Comparison of ENCODE assay signal across 11 cellular contexts in the genomic region with DNA sequence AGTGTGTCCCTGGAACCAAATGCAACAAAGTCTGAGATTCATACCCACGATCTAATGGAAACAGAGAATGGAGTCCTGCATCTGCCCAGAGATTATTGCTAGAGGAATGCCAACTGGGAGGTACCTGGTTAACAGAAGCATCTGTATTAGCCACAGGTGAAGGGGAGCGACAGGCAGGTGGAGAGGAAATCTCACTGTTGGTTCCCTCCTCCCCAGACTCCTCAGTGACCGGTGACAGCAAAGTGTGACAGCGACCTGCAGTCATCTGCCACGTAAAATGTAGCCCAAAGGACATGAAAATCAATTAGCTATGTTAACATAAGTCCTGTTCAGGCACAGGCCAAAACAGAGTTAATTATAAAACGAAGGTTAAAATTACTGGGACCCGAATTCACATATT.
A peak's percentile ranks its signal among the peaks of the same experiment; 100 is the strongest.
DNase-seq lines count a peak whose midpoint lies in the region; ATAC-seq and TF ChIP-seq lines count a peak whose summit lies in the region.
"Had no signal": no experiment of that assay in that cellular context is flagged by ENCODE, and none has a peak within 500 bp of the region (broad histone marks: within the 10 kb centered on the region; RNA-seq: fewer than 3 reads in every experiment).

No MANE protein-coding gene starts in this region.

- H3K4me1 ChIP-seq in tibial nerve: peaks cover 0 to 39% (median 0%) of the 10 kb centered on the region in 4 donors
- H3K4me1 ChIP-seq in mucosa of descending colon (ENCODE audit: low read depth): no peaks in the 10 kb centered on the region

- H3K36me3 ChIP-seq in tibial nerve (peaks cover 0 to 6% (median 0%) of the 10 kb centered on the region in 3 donors), mucosa of descending colon (ENCODE audit: low read depth) (no peaks in the 10 kb centered on the region)

- TF ChIP-seq EP300 in tibial nerve (IDR thresholded peaks at IDR 0.05): no peak

- H3K9me3 ChIP-seq in tibial nerve (no peaks in the 10 kb centered on the region), mucosa of descending colon (no peaks in the 10 kb centered on the region)

- H3K9me3 Mint-ChIP-seq in activated naive CD4-positive, alpha-beta T cell treated with anti-CD3 and anti-CD28 coated beads for 36 hours: no peaks in the 10 kb centered on the region
- H3K9me3 Mint-ChIP-seq in activated T-helper 1 cell treated with anti-CD3 and anti-CD28 coated beads, Interleukin-12 subunit alpha, Interleukin-12 subunit beta, Interleukin-2, Interleukin-4 antibody, amounts not matched to agents 30 ng/mL and 10 ng/mL and 1 ng/mL, durations not matched to agents 14 hours and 24 hours and 36 hours: no peaks in the 10 kb centered on the region

- no peaks in the 10 kb centered on the region for H3K36me3 Mint-ChIP-seq in activated naive CD4-positive, alpha-beta T cell treated with anti-CD3 and anti-CD28 coated beads for 36 hours (ENCODE audit: low read depth)
- peaks cover 8% of the 10 kb centered on the region for H3K36me3 Mint-ChIP-seq in activated T-helper 1 cell treated with anti-CD3 and anti-CD28 coated beads, Interleukin-12 subunit alpha, Interleukin-12 subunit beta, Interleukin-2, Interleukin-4 antibody, amounts not matched to agents 30 ng/mL and 10 ng/mL and 1 ng/mL, durations not matched to agents 14 hours and 24 hours and 36 hours (ENCODE audit: low read depth)

- DNase-seq in activated naive CD4-positive, alpha-beta T cell treated with anti-CD3 and anti-CD28 coated beads for 36 hours: peak; percentile 17
- DNase-seq in activated naive CD4-positive, alpha-beta T cell treated with anti-CD3 and anti-CD28 coated beads, Interleukin-2, amount 50 U/mL, for 16 hours: no peak
- no peak for DNase-seq in activated T-helper 1 cell treated with anti-CD3 and anti-CD28 coated beads, Interleukin-12 subunit alpha, Interleukin-12 subunit beta, Interleukin-2, Interleukin-4 antibody, amounts not matched to agents 30 ng/mL and 10 ng/mL and 1 ng/mL, durations not matched to agents 14 hours and 24 hours and 36 hours (ENCODE audit: low spot score)
- peak; percentile 66 for DNase-seq in left lobe of liver (ENCODE audit: low spot score)
- DNase-seq in tibial nerve (ENCODE audit: low spot score in 2 of 2): no peak
- no peak for DNase-seq in mucosa of descending colon
- no peak for DNase-seq in NCI-H748 (lab: John Stamatoyannopoulos, UW; ENCODE audit: unreplicated experiment)
- DNase-seq: mammary epithelial cell; NCI-H82; stimulated activated naive CD4-positive, alpha-beta T cell had no signal

- peaks cover 37% of the 10 kb centered on the region for H3K4me1 Mint-ChIP-seq in activated naive CD4-positive, alpha-beta T cell treated with anti-CD3 and anti-CD28 coated beads for 36 hours (ENCODE audit: low read depth)
- peaks cover 41% of the 10 kb centered on the region for H3K4me1 Mint-ChIP-seq in activated T-helper 1 cell treated with anti-CD3 and anti-CD28 coated beads, Interleukin-12 subunit alpha, Interleukin-12 subunit beta, Interleukin-2, Interleukin-4 antibody, amounts not matched to agents 30 ng/mL and 10 ng/mL and 1 ng/mL, durations not matched to agents 14 hours and 24 hours and 36 hours (ENCODE audit: low read depth)

- H3K27ac ChIP-seq in tibial nerve: peak overlapping the region in 3 of 4 donors; percentile 75 to 92 (median 92)

- WGBS in tibial nerve, 2 donors: 83 to 84% methylated on average over 7 of the region's 7 CpGs

- TF ChIP-seq POLR2A in tibial nerve (IDR thresholded peaks at IDR 0.05): no peak

- intact Hi-C loops in activated naive CD4-positive, alpha-beta T cell treated with anti-CD3 and anti-CD28 coated beads for 36 hours (cut with micrococcal nuclease): loop anchor here (2.0 to 10.0 kb wide), 7 partner anchors 57 to 1944 kb away; partner anchors contain the start of genes FBXO5, MTRF1L and ZBTB2
- intact Hi-C loops in activated T-helper 1 cell treated with anti-CD3 and anti-CD28 coated beads, Interleukin-12 subunit alpha, Interleukin-12 subunit beta, Interleukin-2, Interleukin-4 antibody, amounts not matched to agents 30 ng/mL and 10 ng/mL and 1 ng/mL, durations not matched to agents 14 hours and 24 hours and 36 hours (cut with micrococcal nuclease): loop anchor here (2.0 to 5.0 kb wide), 2 partner anchors 682 to 910 kb away; partner anchors contain the start of genes FBXO5 and ZBTB2
- intact Hi-C loops in mucosa of descending colon (cut with DNase I, micrococcal nuclease): no loop called here

- H3K27ac Mint-ChIP-seq in activated naive CD4-positive, alpha-beta T cell treated with anti-CD3 and anti-CD28 coated beads for 36 hours: no peak overlapping the region
- H3K27ac Mint-ChIP-seq in activated T-helper 1 cell treated with anti-CD3 and anti-CD28 coated beads, Interleukin-12 subunit alpha, Interleukin-12 subunit beta, Interleukin-2, Interleukin-4 antibody, amounts not matched to agents 30 ng/mL and 10 ng/mL and 1 ng/mL, durations not matched to agents 14 hours and 24 hours and 36 hours: peak overlapping the region; percentile 99

- CTCF ChIA-PET in activated naive CD4-positive, alpha-beta T cell treated with anti-CD3 and anti-CD28 coated beads for 36 hours (lab: Charles Lee): interaction anchor here (1.4 to 5.6 kb wide), 2 partner anchors 25 to 37 kb away, joined by 4 to 57 read pairs; no protein-coding TSS in a partner anchor

- H3K4me3 ChIP-seq in tibial nerve: peak overlapping the region in 1 of 4 donors; percentile 82
- H3K4me3 ChIP-seq in mucosa of descending colon: no peak overlapping the region

- H3K27me3 ChIP-seq in tibial nerve: no peaks in the 10 kb centered on the region

- ATAC-seq in left lobe of liver: peak; percentile 35
- no peak for ATAC-seq in mucosa of descending colon
- no peak for ATAC-seq in HG03432 (IDR thresholded peaks at IDR 0.05; ENCODE audit: unreplicated experiment)

- TF ChIP-seq CTCF in tibial nerve (IDR thresholded peaks at IDR 0.05) (no peak), mucosa of descending colon (IDR thresholded peaks at IDR 0.05) (no peak)

- peak overlapping the region; percentile 100 for H3K4me3 Mint-ChIP-seq in activated naive CD4-positive, alpha-beta T cell treated with anti-CD3 and anti-CD28 coated beads for 36 hours
- H3K4me3 Mint-ChIP-seq in activated T-helper 1 cell treated with anti-CD3 and anti-CD28 coated beads, Interleukin-12 subunit alpha, Interleukin-12 subunit beta, Interleukin-2, Interleukin-4 antibody, amounts not matched to agents 30 ng/mL and 10 ng/mL and 1 ng/mL, durations not matched to agents 14 hours and 24 hours and 36 hours: peak overlapping the region; percentile 98

- H3K27me3 Mint-ChIP-seq in activated naive CD4-positive, alpha-beta T cell treated with anti-CD3 and anti-CD28 coated beads for 36 hours (ENCODE audit: low read depth): no peaks in the 10 kb centered on the region
- H3K27me3 Mint-ChIP-seq in activated T-helper 1 cell treated with anti-CD3 and anti-CD28 coated beads, Interleukin-12 subunit alpha, Interleukin-12 subunit beta, Interleukin-2, Interleukin-4 antibody, amounts not matched to agents 30 ng/mL and 10 ng/mL and 1 ng/mL, durations not matched to agents 14 hours and 24 hours and 36 hours (ENCODE audit: insufficient read depth): peaks cover 4% of the 10 kb centered on the region

Comparison
In these comparisons a context has a peak if more than half of its experiments do, and no peak if none do; other contexts are left out.
1. DNase-seq: peak in activated naive CD4-positive, alpha-beta T cell treated with anti-CD3 and anti-CD28 coated beads for 36 hours (single experiment) and left lobe of liver (single experiment); none in activated naive CD4-positive, alpha-beta T cell treated with anti-CD3 and anti-CD28 coated beads, Interleukin-2, amount 50 U/mL, for 16 hours (single experiment), activated T-helper 1 cell treated with anti-CD3 and anti-CD28 coated beads, Interleukin-12 subunit alpha, Interleukin-12 subunit beta, Interleukin-2, Interleukin-4 antibody, amounts not matched to agents 30 ng/mL and 10 ng/mL and 1 ng/mL, durations not matched to agents 14 hours and 24 hours and 36 hours (single experiment), tibial nerve (0 of 2), mucosa of descending colon (0 of 3) and NCI-H748 (single experiment).
2. intact Hi-C loops: an anchor here in activated naive CD4-positive, alpha-beta T cell treated with anti-CD3 and anti-CD28 coated beads for 36 hours (2.0 to 10.0 kb wide) and activated T-helper 1 cell treated with anti-CD3 and anti-CD28 coated beads, Interleukin-12 subunit alpha, Interleukin-12 subunit beta, Interleukin-2, Interleukin-4 antibody, amounts not matched to agents 30 ng/mL and 10 ng/mL and 1 ng/mL, durations not matched to agents 14 hours and 24 hours and 36 hours (2.0 to 5.0 kb wide); none called in mucosa of descending colon.